Comparison of ENCODE assay signal across 1 cellular context in the genomic region with DNA sequence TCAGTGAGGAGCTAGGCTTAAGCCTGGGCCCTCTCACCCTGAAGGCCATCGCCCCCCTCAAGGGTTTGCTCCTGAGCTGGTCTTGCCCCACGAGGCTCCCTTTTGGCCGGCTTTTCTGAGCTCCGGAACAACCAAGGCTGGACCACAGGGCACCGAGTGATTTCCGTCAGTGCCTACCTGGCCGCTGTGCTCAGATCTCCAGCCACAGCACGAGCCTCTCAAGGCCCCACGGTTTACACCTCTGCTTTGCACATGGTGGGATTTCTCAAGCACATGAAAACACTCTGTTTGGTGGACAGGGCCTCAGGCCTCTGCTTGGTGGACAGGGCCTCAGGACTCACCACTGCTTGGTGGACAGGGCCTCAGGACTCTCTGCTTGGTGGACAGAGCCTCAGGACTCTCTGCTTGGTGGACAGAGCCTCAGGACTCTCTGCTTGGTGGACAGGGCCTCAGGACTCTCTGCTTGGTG.
TF ChIP-seq lines count a peak whose summit lies in the region.

No MANE protein-coding gene starts in this region.

TF ChIP-seq in WTC11, 78 proteins besides CTCF, POLR2A, EP300 and RAD21:
- TF ChIP-seq ZNF396 (CRISPR knock-in tag; IDR thresholded peaks at IDR 0.05; ENCODE audit: borderline replicate concordance), result no peak
- TF ChIP-seq, protein P1, sequence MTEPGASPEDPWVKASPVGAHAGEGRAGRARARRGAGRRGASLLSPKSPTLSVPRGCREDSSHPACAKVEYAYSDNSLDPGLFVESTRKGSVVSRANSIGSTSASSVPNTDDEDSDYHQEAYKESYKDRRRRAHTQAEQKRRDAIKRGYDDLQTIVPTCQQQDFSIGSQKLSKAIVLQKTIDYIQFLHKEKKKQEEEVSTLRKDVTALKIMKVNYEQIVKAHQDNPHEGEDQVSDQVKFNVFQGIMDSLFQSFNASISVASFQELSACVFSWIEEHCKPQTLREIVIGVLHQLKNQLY (CRISPR knock-in tag; IDR thresholded peaks at IDR 0.05), result no peak
- TF ChIP-seq SOX15 (CRISPR knock-in tag; IDR thresholded peaks at IDR 0.05), result no peak
- TF ChIP-seq ELF4 (CRISPR knock-in tag; IDR thresholded peaks at IDR 0.05; ENCODE audit: low read depth), result no peak
- TF ChIP-seq, protein P2, sequence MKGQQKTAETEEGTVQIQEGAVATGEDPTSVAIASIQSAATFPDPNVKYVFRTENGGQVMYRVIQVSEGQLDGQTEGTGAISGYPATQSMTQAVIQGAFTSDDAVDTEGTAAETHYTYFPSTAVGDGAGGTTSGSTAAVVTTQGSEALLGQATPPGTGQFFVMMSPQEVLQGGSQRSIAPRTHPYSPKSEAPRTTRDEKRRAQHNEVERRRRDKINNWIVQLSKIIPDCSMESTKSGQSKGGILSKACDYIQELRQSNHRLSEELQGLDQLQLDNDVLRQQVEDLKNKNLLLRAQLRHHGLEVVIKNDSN (CRISPR knock-in tag; IDR thresholded peaks at IDR 0.05), result no peak
- TF ChIP-seq, protein P3, sequence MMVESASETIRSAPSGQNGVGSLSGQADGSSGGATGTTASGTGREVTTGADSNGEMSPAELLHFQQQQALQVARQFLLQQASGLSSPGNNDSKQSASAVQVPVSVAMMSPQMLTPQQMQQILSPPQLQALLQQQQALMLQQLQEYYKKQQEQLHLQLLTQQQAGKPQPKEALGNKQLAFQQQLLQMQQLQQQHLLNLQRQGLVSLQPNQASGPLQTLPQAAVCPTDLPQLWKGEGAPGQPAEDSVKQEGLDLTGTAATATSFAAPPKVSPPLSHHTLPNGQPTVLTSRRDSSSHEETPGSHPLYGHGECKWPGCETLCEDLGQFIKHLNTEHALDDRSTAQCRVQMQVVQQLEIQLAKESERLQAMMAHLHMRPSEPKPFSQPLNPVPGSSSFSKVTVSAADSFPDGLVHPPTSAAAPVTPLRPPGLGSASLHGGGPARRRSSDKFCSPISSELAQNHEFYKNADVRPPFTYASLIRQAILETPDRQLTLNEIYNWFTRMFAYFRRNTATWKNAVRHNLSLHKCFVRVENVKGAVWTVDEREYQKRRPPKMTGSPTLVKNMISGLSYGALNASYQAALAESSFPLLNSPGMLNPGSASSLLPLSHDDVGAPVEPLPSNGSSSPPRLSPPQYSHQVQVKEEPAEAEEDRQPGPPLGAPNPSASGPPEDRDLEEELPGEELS (CRISPR knock-in tag; IDR thresholded peaks at IDR 0.05), result no peak
- TF ChIP-seq KAT7 (CRISPR knock-in tag; IDR thresholded peaks at IDR 0.05; ENCODE audit: borderline replicate concordance), result no peak
- no peak for TF ChIP-seq ZNF423 (CRISPR knock-in tag; IDR thresholded peaks at IDR 0.05)
- TF ChIP-seq, protein P4, sequence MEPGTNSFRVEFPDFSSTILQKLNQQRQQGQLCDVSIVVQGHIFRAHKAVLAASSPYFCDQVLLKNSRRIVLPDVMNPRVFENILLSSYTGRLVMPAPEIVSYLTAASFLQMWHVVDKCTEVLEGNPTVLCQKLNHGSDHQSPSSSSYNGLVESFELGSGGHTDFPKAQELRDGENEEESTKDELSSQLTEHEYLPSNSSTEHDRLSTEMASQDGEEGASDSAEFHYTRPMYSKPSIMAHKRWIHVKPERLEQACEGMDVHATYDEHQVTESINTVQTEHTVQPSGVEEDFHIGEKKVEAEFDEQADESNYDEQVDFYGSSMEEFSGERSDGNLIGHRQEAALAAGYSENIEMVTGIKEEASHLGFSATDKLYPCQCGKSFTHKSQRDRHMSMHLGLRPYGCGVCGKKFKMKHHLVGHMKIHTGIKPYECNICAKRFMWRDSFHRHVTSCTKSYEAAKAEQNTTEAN (CRISPR knock-in tag; IDR thresholded peaks at IDR 0.05), result no peak
- TF ChIP-seq, protein P5, sequence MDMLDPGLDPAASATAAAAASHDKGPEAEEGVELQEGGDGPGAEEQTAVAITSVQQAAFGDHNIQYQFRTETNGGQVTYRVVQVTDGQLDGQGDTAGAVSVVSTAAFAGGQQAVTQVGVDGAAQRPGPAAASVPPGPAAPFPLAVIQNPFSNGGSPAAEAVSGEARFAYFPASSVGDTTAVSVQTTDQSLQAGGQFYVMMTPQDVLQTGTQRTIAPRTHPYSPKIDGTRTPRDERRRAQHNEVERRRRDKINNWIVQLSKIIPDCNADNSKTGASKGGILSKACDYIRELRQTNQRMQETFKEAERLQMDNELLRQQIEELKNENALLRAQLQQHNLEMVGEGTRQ (CRISPR knock-in tag; IDR thresholded peaks at IDR 0.05), result no peak
- TF ChIP-seq, protein P6, sequence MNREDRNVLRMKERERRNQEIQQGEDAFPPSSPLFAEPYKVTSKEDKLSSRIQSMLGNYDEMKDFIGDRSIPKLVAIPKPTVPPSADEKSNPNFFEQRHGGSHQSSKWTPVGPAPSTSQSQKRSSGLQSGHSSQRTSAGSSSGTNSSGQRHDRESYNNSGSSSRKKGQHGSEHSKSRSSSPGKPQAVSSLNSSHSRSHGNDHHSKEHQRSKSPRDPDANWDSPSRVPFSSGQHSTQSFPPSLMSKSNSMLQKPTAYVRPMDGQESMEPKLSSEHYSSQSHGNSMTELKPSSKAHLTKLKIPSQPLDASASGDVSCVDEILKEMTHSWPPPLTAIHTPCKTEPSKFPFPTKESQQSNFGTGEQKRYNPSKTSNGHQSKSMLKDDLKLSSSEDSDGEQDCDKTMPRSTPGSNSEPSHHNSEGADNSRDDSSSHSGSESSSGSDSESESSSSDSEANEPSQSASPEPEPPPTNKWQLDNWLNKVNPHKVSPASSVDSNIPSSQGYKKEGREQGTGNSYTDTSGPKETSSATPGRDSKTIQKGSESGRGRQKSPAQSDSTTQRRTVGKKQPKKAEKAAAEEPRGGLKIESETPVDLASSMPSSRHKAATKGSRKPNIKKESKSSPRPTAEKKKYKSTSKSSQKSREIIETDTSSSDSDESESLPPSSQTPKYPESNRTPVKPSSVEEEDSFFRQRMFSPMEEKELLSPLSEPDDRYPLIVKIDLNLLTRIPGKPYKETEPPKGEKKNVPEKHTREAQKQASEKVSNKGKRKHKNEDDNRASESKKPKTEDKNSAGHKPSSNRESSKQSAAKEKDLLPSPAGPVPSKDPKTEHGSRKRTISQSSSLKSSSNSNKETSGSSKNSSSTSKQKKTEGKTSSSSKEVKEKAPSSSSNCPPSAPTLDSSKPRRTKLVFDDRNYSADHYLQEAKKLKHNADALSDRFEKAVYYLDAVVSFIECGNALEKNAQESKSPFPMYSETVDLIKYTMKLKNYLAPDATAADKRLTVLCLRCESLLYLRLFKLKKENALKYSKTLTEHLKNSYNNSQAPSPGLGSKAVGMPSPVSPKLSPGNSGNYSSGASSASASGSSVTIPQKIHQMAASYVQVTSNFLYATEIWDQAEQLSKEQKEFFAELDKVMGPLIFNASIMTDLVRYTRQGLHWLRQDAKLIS (CRISPR knock-in tag; IDR thresholded peaks at IDR 0.05; ENCODE audit: borderline replicate concordance), result no peak
- no peak for TF ChIP-seq HMGA2 (CRISPR knock-in tag; IDR thresholded peaks at IDR 0.05)
- TF ChIP-seq TEAD4 (CRISPR knock-in tag; IDR thresholded peaks at IDR 0.05), result no peak
- TF ChIP-seq, protein P7, sequence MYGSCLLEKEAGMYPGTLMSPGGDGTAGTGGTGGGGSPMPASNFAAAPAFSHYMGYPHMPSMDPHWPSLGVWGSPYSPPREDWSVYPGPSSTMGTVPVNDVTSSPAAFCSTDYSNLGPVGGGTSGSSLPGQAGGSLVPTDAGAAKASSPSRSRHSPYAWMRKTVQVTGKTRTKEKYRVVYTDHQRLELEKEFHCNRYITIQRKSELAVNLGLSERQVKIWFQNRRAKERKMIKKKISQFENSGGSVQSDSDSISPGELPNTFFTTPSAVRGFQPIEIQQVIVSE (CRISPR knock-in tag; IDR thresholded peaks at IDR 0.05; ENCODE audit: borderline replicate concordance), result no peak
- no peak for TF ChIP-seq SMAD3 (CRISPR knock-in tag; IDR thresholded peaks at IDR 0.05; ENCODE audit: borderline replicate concordance)
- TF ChIP-seq CREM (CRISPR knock-in tag; IDR thresholded peaks at IDR 0.05), result no peak
